Comparison of ENCODE assay signal across 2 cellular contexts in genomic region chr12:77124767-77125166, GRCh38.
TF ChIP-seq lines count a peak whose summit lies in the region.

No MANE protein-coding gene starts in this region.

TF ChIP-seq in IMR-90, 13 proteins besides CTCF, POLR2A, EP300 and RAD21:
- no peak for TF ChIP-seq CHD1 (IDR thresholded peaks at IDR 0.05; ENCODE audit: low read depth, low read length)
- no peak for TF ChIP-seq RCOR1 (IDR thresholded peaks at IDR 0.05; ENCODE audit: insufficient replicate concordance, low read length)
- no peak for TF ChIP-seq MXI1 (IDR thresholded peaks at IDR 0.05; ENCODE audit: borderline replicate concordance, low read depth, low read length)
- no peak for TF ChIP-seq SMC3 (IDR thresholded peaks at IDR 0.05; ENCODE audit: low read depth, low read length)
- TF ChIP-seq MAFK (IDR thresholded peaks at IDR 0.05; ENCODE audit: low read depth, low read length) = no peak
- TF ChIP-seq NFE2L2 (IDR thresholded peaks at IDR 0.05; ENCODE audit: low read depth, low read length) = no peak
- TF ChIP-seq CEBPB (IDR thresholded peaks at IDR 0.05; ENCODE audit: low read depth, low read length) = no peak
- TF ChIP-seq ELK1 (IDR thresholded peaks at IDR 0.05; ENCODE audit: borderline replicate concordance, low read depth, low read length) = no peak
- no peak for TF ChIP-seq RFX5 (IDR thresholded peaks at IDR 0.05; ENCODE audit: low read depth, low read length)
- no peak for TF ChIP-seq BHLHE40 (IDR thresholded peaks at IDR 0.05; ENCODE audit: low read depth, low read length)
- no peak for TF ChIP-seq USF2 (IDR thresholded peaks at IDR 0.05; ENCODE audit: low read depth, low read length)
- no peak for TF ChIP-seq MAZ (IDR thresholded peaks at IDR 0.05; ENCODE audit: borderline replicate concordance, low read depth, low read length)
- TF ChIP-seq FOS (IDR thresholded peaks at IDR 0.05; ENCODE audit: low read depth, low read length) = no peak

TF ChIP-seq in HepG2, 621 proteins besides CTCF, POLR2A, EP300 and RAD21:
- TF ChIP-seq ZNF414 (CRISPR knock-in tag; IDR thresholded peaks at IDR 0.05) (no peak), BRF2 (CRISPR knock-in tag; IDR thresholded peaks at IDR 0.05) (no peak), ZNF572 (CRISPR knock-in tag; IDR thresholded peaks at IDR 0.05) (no peak), ZBTB21 (CRISPR knock-in tag; IDR thresholded peaks at IDR 0.05) (no peak), THYN1 (CRISPR knock-in tag; IDR thresholded peaks at IDR 0.05; ENCODE audit: borderline replicate concordance, low read depth) (no peak), ZNF546 (CRISPR knock-in tag; conservative IDR thresholded peaks at IDR 0.05) (no peak), ZNF280D (CRISPR knock-in tag; IDR thresholded peaks at IDR 0.05) (no peak), BRD4 (CRISPR knock-in tag; IDR thresholded peaks at IDR 0.05) (no peak)
TF ChIP-seq in HepG2: peak in this region for 0.
